ENCODE assay signal across 28 cellular contexts in the genomic region with DNA sequence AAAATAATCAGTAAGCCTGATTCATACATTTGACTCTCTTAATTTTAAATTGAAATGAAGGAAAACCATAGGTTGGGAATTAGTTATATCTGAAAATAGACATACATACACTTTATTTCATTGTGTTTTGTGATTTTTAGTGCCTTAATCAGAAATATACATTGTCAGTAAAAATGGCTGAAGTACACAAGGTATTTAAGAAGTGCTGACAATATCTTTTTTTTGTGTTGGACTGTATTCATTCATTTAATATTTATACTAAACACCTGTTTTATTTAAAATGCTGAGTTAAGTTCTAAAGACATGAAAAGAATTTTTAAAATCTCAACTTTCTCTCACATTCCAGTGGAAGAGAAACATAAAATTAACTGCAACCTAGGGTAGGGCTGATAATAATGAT.
"Had no signal": no experiment of that assay in that cellular context is flagged by ENCODE, and none has a peak within 500 bp of the region (broad histone marks: within the 10 kb centered on the region; RNA-seq: fewer than 3 reads in every experiment).

No MANE protein-coding gene starts in this region.

- H2AFZ ChIP-seq: neural progenitor cell, parathyroid adenoma had no signal

- H3K4me1 Mint-ChIP-seq: neural progenitor cell; stimulated activated naive B cell treated with anti-CD40 and anti-IgM and Interleukin-4, amounts not matched to agents 10 μg/mL and 1 μg/mL and 100 μg/mL, for 72 hours had no signal

- H3K4me2 ChIP-seq: neural progenitor cell had no signal

- ATAC-seq: naive thymus-derived CD8-positive, alpha-beta T cell; natural killer cell treated with Interleukin-12 subunit alpha and Interleukin-12 subunit beta and Interleukin-15 and Interleukin-18, amount 100 ng/mL, for 72 hours; psoas muscle; right cardiac atrium; stimulated activated effector memory CD8-positive, alpha-beta T cell treated with anti-CD3 and anti-CD28 coated beads, Interleukin-12 subunit alpha, Interleukin-12 subunit beta, amount 100 ng/mL, for 72 hours; stimulated activated naive B cell treated with anti-CD40 and anti-IgM and Interleukin-4, amounts not matched to agents 10 μg/mL and 1 μg/mL and 100 μg/mL, for 72 hours had no signal

- H3K9ac ChIP-seq: neural progenitor cell, parathyroid adenoma had no signal

- H3K79me2 ChIP-seq: parathyroid adenoma had no signal

- H3K9me3 Mint-ChIP-seq: naive B cell; naive thymus-derived CD8-positive, alpha-beta T cell; natural killer cell treated with Interleukin-12 subunit alpha and Interleukin-12 subunit beta and Interleukin-15 and Interleukin-18, amount 100 ng/mL, for 72 hours; neural progenitor cell; stimulated activated effector memory CD8-positive, alpha-beta T cell treated with anti-CD3 and anti-CD28 coated beads, Interleukin-12 subunit alpha, Interleukin-12 subunit beta, amount 100 ng/mL, for 72 hours; stimulated activated naive B cell treated with anti-CD40 and anti-IgM and Interleukin-4, amounts not matched to agents 10 μg/mL and 1 μg/mL and 100 μg/mL, for 72 hours; stimulated activated naive CD8-positive, alpha-beta T cell treated with anti-CD3 and anti-CD28 coated beads, Interleukin-15, Interleukin-2, amounts not matched to agents 100 ng/mL and 50 ng/mL, for 24 hours had no signal

- H3K36me3 Mint-ChIP-seq: natural killer cell treated with Interleukin-12 subunit alpha and Interleukin-12 subunit beta and Interleukin-15 and Interleukin-18, amount 100 ng/mL, for 72 hours; stimulated activated effector memory CD8-positive, alpha-beta T cell treated with anti-CD3 and anti-CD28 coated beads, Interleukin-12 subunit alpha, Interleukin-12 subunit beta, amount 100 ng/mL, for 72 hours had no signal

- H3K36me3 ChIP-seq: neural progenitor cell, ovary, sigmoid colon, stomach, thoracic aorta, thyroid gland, upper lobe of left lung, uterus had no signal

- H3K4me1 ChIP-seq: neural progenitor cell, parathyroid adenoma, stomach, uterus had no signal

- H3K4me3 Mint-ChIP-seq: naive B cell; naive thymus-derived CD8-positive, alpha-beta T cell; natural killer cell treated with Interleukin-12 subunit alpha and Interleukin-12 subunit beta and Interleukin-15 and Interleukin-18, amount 100 ng/mL, for 72 hours; neural progenitor cell; stimulated activated effector memory CD8-positive, alpha-beta T cell treated with anti-CD3 and anti-CD28 coated beads, Interleukin-12 subunit alpha, Interleukin-12 subunit beta, amount 100 ng/mL, for 72 hours; stimulated activated naive B cell treated with anti-CD40 and anti-IgM and Interleukin-4, amounts not matched to agents 10 μg/mL and 1 μg/mL and 100 μg/mL, for 72 hours; stimulated activated naive CD8-positive, alpha-beta T cell treated with anti-CD3 and anti-CD28 coated beads, Interleukin-15, Interleukin-2, amounts not matched to agents 100 ng/mL and 50 ng/mL, for 24 hours had no signal

- DNase-seq: naive B cell; naive thymus-derived CD8-positive, alpha-beta T cell; occipital lobe; ovary; posterior cingulate gyrus; psoas muscle; right cardiac atrium; sigmoid colon; small intestine; stimulated activated CD4-positive, alpha-beta T cell treated with anti-CD3 and anti-CD28 coated beads, Interleukin-15, amount 100 ng/mL, for 24 hours; stimulated activated CD4-positive, alpha-beta T cell treated with anti-CD3 and anti-CD28 coated beads, Interleukin-2, amount 100 ng/mL, for 24 hours; stimulated activated CD4-positive, alpha-beta T cell treated with anti-CD3 and anti-CD28 coated beads, Interleukin-2, amount 100 ng/mL, for 48 hours; stimulated activated CD4-positive, alpha-beta T cell treated with anti-CD3 and anti-CD28 coated beads, Interleukin-4, amount 100 ng/mL, for 24 hours; stimulated activated naive B cell treated with anti-CD40 and anti-IgM and Interleukin-4, amounts not matched to agents 10 μg/mL and 1 μg/mL and 100 μg/mL, for 72 hours; stimulated activated naive CD4-positive, alpha-beta T cell treated with Interleukin-2 at 50 U/mL for 16 hours; stomach; thyroid gland; trophoblast cell; upper lobe of left lung; uterus had no signal

- H3K27ac Mint-ChIP-seq: neural progenitor cell; stimulated activated effector memory CD8-positive, alpha-beta T cell treated with anti-CD3 and anti-CD28 coated beads, Interleukin-12 subunit alpha, Interleukin-12 subunit beta, amount 100 ng/mL, for 72 hours; stimulated activated naive B cell treated with anti-CD40 and anti-IgM and Interleukin-4, amounts not matched to agents 10 μg/mL and 1 μg/mL and 100 μg/mL, for 72 hours; stimulated activated naive CD8-positive, alpha-beta T cell treated with anti-CD3 and anti-CD28 coated beads, Interleukin-15, Interleukin-2, amounts not matched to agents 100 ng/mL and 50 ng/mL, for 24 hours had no signal

- FAIRE-seq: small intestine had no signal

- H3K4me3 ChIP-seq: neural progenitor cell, ovary, psoas muscle, sigmoid colon, stomach, thoracic aorta, thyroid gland, tibial nerve, upper lobe of left lung, uterus had no signal

- H3K27me3 Mint-ChIP-seq: naive B cell; naive thymus-derived CD8-positive, alpha-beta T cell; natural killer cell treated with Interleukin-12 subunit alpha and Interleukin-12 subunit beta and Interleukin-15 and Interleukin-18, amount 100 ng/mL, for 72 hours; progenitor cell of endocrine pancreas; stimulated activated naive B cell treated with anti-CD40 and anti-IgM and Interleukin-4, amounts not matched to agents 10 μg/mL and 1 μg/mL and 100 μg/mL, for 72 hours; stimulated activated naive CD8-positive, alpha-beta T cell treated with anti-CD3 and anti-CD28 coated beads, Interleukin-15, Interleukin-2, amounts not matched to agents 100 ng/mL and 50 ng/mL, for 24 hours had no signal

- H3K27ac ChIP-seq: neural progenitor cell, ovary, parathyroid adenoma, psoas muscle, sigmoid colon, stomach, thoracic aorta, thyroid gland, tibial nerve, upper lobe of left lung, uterus had no signal

- H3K9me3 ChIP-seq: ovary, psoas muscle, sigmoid colon, stomach, thoracic aorta, thyroid gland, tibial nerve, upper lobe of left lung, uterus had no signal

- H3K27me3 ChIP-seq: neural progenitor cell, ovary, sigmoid colon, stomach, thyroid gland, tibial nerve, upper lobe of left lung, uterus had no signal
